14 cellular contexts compared by ENCODE assay signal in genomic region chr17:19718613-19719364, GRCh38. TPM values are rescaled to one million over a fixed set of nuclear protein-coding genes. Genes with fewer than 3 reads are reported as not detected.
DNase-seq lines count a peak whose midpoint lies in the region; ATAC-seq and TF ChIP-seq lines count a peak whose summit lies in the region.
"Had no signal": no experiment of that assay in that cellular context is flagged by ENCODE, and none has a peak within 500 bp of the region (broad histone marks: within the 10 kb centered on the region; RNA-seq: fewer than 3 reads in every experiment).

No MANE protein-coding gene starts in this region.

- no peaks in the 10 kb centered on the region; the same call in 1 of the 2 replicates for H3K27me3 Mint-ChIP-seq in WTC11 (ENCODE audit: low read depth)

- H3K36me3 ChIP-seq in left lung, result no peaks in the 10 kb centered on the region
- H3K36me3 ChIP-seq: heart left ventricle had no signal

- no peaks in the 10 kb centered on the region; the same call in 1 of the 2 replicates for H3K36me3 Mint-ChIP-seq in WTC11
- H3K36me3 Mint-ChIP-seq: memory B cell had no signal

- no peak overlapping the region for H3K27ac ChIP-seq in left lung
- H3K27ac ChIP-seq: coronary artery, heart left ventricle, VCaP had no signal

- CTCF ChIA-PET in HEK293T (lab: Yijun Ruan, JAX), result interaction anchor here (0.6 to 1.8 kb wide), 5 partner anchors 8 to 122 kb away, joined by 3 to 8 read pairs (median 4); partner anchors contain the start of gene ALDH3A2
- CTCF ChIA-PET in WTC11 (lab: Charles Lee), result interaction anchor here (0.6 to 2.3 kb wide), 45 partner anchors 9 to 397 kb away, joined by 3 to 40 read pairs (median 4); partner anchors contain the start of genes ALDH3A1, ALDH3A2, B9D1 and MAPK7

- peaks cover 3 to 5% of the 10 kb centered on the region in 2 donors for H3K4me1 ChIP-seq in left lung

- TF ChIP-seq CTCF in AG10803 (conservative IDR thresholded peaks at IDR 0.05; ENCODE audit: low read length) (peak; percentile 11; the same call in 1 of the 2 replicates), WTC11 (IDR thresholded peaks at IDR 0.05) (peak; percentile 18; the same call in 1 of the 2 replicates), left lung (IDR thresholded peaks at IDR 0.05) (no peak)

- no peak overlapping the region for H3K27ac Mint-ChIP-seq in WTC11
- H3K27ac Mint-ChIP-seq: memory B cell had no signal

- DNase-seq in AG10803 (ENCODE audit: low read depth), result no peak
- DNase-seq in HEK293T (ENCODE audit: extremely low spot score), result peak; percentile 48
- peak; percentile 75 for DNase-seq in WTC11 (ENCODE audit: low spot score)
- peak; percentile 28 to 50 for DNase-seq in left lung
- no peak for DNase-seq in AG08395 (ENCODE audit: low spot score)
- DNase-seq in pons (ENCODE audit: low spot score), result no peak
- no peak for DNase-seq in SIG-M5 (lab: John Stamatoyannopoulos, UW)
- DNase-seq: activated gamma-delta T cell treated with Interleukin-2 at 50 U/mL for 16 hours, NCI-H1048 had no signal

- H3K9me3 Mint-ChIP-seq in WTC11, result no peaks in the 10 kb centered on the region
- H3K9me3 Mint-ChIP-seq: memory B cell had no signal

- no peak overlapping the region for H3K4me3 ChIP-seq in AG10803 (ENCODE audit: low read length)
- H3K4me3 ChIP-seq in left lung, result no peak overlapping the region
- H3K4me3 ChIP-seq: coronary artery, heart left ventricle had no signal

- intact Hi-C loops in left lung (cut with DNase I), result no loop called here

- no peaks in the 10 kb centered on the region for H3K9me3 ChIP-seq in left lung
- H3K9me3 ChIP-seq: heart left ventricle had no signal

- H3K4me3 Mint-ChIP-seq in WTC11, result no peak overlapping the region
- H3K4me3 Mint-ChIP-seq: memory B cell had no signal

- POLR2A ChIA-PET in HEK293T (lab: Yijun Ruan, JAX), result interaction anchor here (1.0 to 2.0 kb wide), 2 partner anchors 26 to 71 kb away, joined by 6 to 18 read pairs; partner anchors contain the start of gene ALDH3A2
- POLR2A ChIA-PET in WTC11 (lab: Charles Lee), result interaction anchor here (0.7 to 1.2 kb wide), 2 partner anchors 26 to 356 kb away, joined by 3 read pairs; no protein-coding TSS in a partner anchor

- no peaks in the 10 kb centered on the region for H3K27me3 ChIP-seq in left lung
- H3K27me3 ChIP-seq: heart left ventricle had no signal

- ATAC-seq in WTC11 (peak; percentile 82), left lung (peak; percentile 7), HG02870 (IDR thresholded peaks at IDR 0.05; ENCODE audit: unreplicated experiment) (no peak)
- ATAC-seq: heart left ventricle had no signal

- peaks cover 6% of the 10 kb centered on the region; the same call in 1 of the 2 replicates for H3K4me1 Mint-ChIP-seq in WTC11
- H3K4me1 Mint-ChIP-seq: memory B cell had no signal

TF ChIP-seq in HEK293T, 16 proteins besides CTCF, POLR2A, EP300 and RAD21:
- TF ChIP-seq CTBP1 (IDR thresholded peaks at IDR 0.05; ENCODE audit: borderline replicate concordance) (no peak), ELF4 (IDR thresholded peaks at IDR 0.05) (no peak), NFRKB (IDR thresholded peaks at IDR 0.05) (no peak), L3MBTL2 (conservative IDR thresholded peaks at IDR 0.05) (no peak), FOXA1 (IDR thresholded peaks at IDR 0.05) (no peak), TARDBP (IDR thresholded peaks at IDR 0.05) (no peak), PKNOX1 (IDR thresholded peaks at IDR 0.05) (no peak), BHLHE40 (IDR thresholded peaks at IDR 0.05; ENCODE audit: borderline replicate concordance) (no peak)

TF ChIP-seq in WTC11, 78 proteins besides CTCF, POLR2A, EP300 and RAD21:
- no peak for TF ChIP-seq ZNF232 (CRISPR knock-in tag; IDR thresholded peaks at IDR 0.05)
- TF ChIP-seq, protein P1, sequence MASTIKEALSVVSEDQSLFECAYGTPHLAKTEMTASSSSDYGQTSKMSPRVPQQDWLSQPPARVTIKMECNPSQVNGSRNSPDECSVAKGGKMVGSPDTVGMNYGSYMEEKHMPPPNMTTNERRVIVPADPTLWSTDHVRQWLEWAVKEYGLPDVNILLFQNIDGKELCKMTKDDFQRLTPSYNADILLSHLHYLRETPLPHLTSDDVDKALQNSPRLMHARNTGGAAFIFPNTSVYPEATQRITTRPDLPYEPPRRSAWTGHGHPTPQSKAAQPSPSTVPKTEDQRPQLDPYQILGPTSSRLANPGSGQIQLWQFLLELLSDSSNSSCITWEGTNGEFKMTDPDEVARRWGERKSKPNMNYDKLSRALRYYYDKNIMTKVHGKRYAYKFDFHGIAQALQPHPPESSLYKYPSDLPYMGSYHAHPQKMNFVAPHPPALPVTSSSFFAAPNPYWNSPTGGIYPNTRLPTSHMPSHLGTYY (CRISPR knock-in tag; IDR thresholded peaks at IDR 0.05), result no peak
- no peak for TF ChIP-seq ATF3 (CRISPR knock-in tag; conservative IDR thresholded peaks at IDR 0.05)
- no peak for TF ChIP-seq ATF1 (CRISPR knock-in tag; IDR thresholded peaks at IDR 0.05)
- no peak for TF ChIP-seq RELA (CRISPR knock-in tag; IDR thresholded peaks at IDR 0.05; ENCODE audit: borderline replicate concordance)
- TF ChIP-seq, protein P2, sequence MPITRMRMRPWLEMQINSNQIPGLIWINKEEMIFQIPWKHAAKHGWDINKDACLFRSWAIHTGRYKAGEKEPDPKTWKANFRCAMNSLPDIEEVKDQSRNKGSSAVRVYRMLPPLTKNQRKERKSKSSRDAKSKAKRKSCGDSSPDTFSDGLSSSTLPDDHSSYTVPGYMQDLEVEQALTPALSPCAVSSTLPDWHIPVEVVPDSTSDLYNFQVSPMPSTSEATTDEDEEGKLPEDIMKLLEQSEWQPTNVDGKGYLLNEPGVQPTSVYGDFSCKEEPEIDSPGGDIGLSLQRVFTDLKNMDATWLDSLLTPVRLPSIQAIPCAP (CRISPR knock-in tag; IDR thresholded peaks at IDR 0.05), result no peak
- TF ChIP-seq GRHL2 (CRISPR knock-in tag; IDR thresholded peaks at IDR 0.05; ENCODE audit: insufficient replicate concordance, severe bottlenecking), result no peak
- TF ChIP-seq, protein P3, sequence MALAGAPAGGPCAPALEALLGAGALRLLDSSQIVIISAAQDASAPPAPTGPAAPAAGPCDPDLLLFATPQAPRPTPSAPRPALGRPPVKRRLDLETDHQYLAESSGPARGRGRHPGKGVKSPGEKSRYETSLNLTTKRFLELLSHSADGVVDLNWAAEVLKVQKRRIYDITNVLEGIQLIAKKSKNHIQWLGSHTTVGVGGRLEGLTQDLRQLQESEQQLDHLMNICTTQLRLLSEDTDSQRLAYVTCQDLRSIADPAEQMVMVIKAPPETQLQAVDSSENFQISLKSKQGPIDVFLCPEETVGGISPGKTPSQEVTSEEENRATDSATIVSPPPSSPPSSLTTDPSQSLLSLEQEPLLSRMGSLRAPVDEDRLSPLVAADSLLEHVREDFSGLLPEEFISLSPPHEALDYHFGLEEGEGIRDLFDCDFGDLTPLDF (CRISPR knock-in tag; IDR thresholded peaks at IDR 0.05), result no peak
- TF ChIP-seq PRRX2 (CRISPR knock-in tag; IDR thresholded peaks at IDR 0.05), result no peak
- TF ChIP-seq, protein P4, sequence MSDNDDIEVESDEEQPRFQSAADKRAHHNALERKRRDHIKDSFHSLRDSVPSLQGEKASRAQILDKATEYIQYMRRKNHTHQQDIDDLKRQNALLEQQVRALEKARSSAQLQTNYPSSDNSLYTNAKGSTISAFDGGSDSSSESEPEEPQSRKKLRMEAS (CRISPR knock-in tag; IDR thresholded peaks at IDR 0.05), result no peak
- TF ChIP-seq ZBTB43 (CRISPR knock-in tag; IDR thresholded peaks at IDR 0.05), result no peak
TF ChIP-seq in WTC11: peak in this region for 0.

RNA-seq across cellular contexts. Expression of gene SLC47A2, which starts 2.4 kb away (rescaled TPM):
- total RNA-seq in WTC11 (2021) (not detected in 3 replicates), left lung (not detected)

RNA-seq across cellular contexts. Expression of gene ALDH3A1, which starts 29.3 kb away (rescaled TPM):
- 0.35 to 1.1 TPM (median 0.53 TPM) in 3 replicates for total RNA-seq in WTC11 (2021)
- total RNA-seq in left lung, result 1 to 10 TPM; 1.2 to 4.7 TPM

Comparison
In these comparisons a context has a peak if more than half of its experiments do, and no peak if none do; other contexts are left out.
1. DNase-seq: peak in HEK293T (single experiment), WTC11 (single experiment) and left lung (2 of 2); none in AG10803 (single experiment), AG08395 (single experiment), pons (single experiment) and SIG-M5 (single experiment).
2. CTCF ChIP-seq: peak in AG10803 (single experiment) and WTC11 (single experiment); none in left lung (0 of 2).